In the genomic region with DNA sequence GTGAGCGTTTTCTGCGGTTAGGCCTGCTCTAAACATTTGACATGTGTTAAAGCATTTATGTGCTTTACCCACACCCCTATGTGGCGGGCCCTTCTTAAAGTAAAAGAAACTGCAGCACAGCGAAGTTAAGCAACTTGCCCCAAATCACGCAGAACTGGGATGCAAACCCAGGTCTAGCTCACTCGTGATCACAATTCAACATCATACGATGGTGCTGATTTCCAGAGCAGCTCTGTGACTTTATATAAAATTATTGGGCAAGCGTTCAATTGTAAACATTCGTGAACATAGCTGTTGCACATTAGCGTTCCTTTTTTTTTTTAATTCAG, we compare ENCODE assay signal across 8 cellular contexts. TPM values are rescaled to one million over a fixed set of nuclear protein-coding genes. Genes with fewer than 3 reads are reported as not detected.
A peak's percentile ranks its signal among the peaks of the same experiment; 100 is the strongest.
DNase-seq lines count a peak whose midpoint lies in the region; ATAC-seq lines count a peak whose summit lies in the region.

No MANE protein-coding gene starts in this region.

- no peak for ATAC-seq in effector memory CD8-positive, alpha-beta T cell (replicated peaks)
- ATAC-seq in naive thymus-derived CD8-positive, alpha-beta T cell = no peak
- ATAC-seq in GM21528 (IDR thresholded peaks at IDR 0.05; ENCODE audit: low FRiP score, unreplicated experiment) = no peak

- POLR2A ChIA-PET in naive thymus-derived CD8-positive, alpha-beta T cell (lab: Charles Lee) = interaction anchor here (0.6 to 3.3 kb wide), 13 partner anchors 10 to 1014 kb away, joined by 3 to 27 read pairs (median 6); a partner anchor contains a TSS

- H3K9me3 Mint-ChIP-seq in effector memory CD8-positive, alpha-beta T cell = no peaks in the 10 kb centered on the region
- H3K9me3 Mint-ChIP-seq in naive thymus-derived CD8-positive, alpha-beta T cell = no peaks in the 10 kb centered on the region

- no peaks in the 10 kb centered on the region for H3K27me3 Mint-ChIP-seq in effector memory CD8-positive, alpha-beta T cell
- no peaks in the 10 kb centered on the region for H3K27me3 Mint-ChIP-seq in naive thymus-derived CD8-positive, alpha-beta T cell

- peak overlapping the region; percentile 80 to 97 (median 93) for H3K4me2 ChIP-seq in BLaER1 treated with 17β-estradiol and CSF1 and Interleukin-3, amounts not matched to agents 10 nM and 100 nM

- DNase-seq in MV-4-11 (lab: John Stamatoyannopoulos, UW) = peak; percentile 62
- no peak for DNase-seq in effector memory CD8-positive, alpha-beta T cell
- no peak for DNase-seq in naive thymus-derived CD8-positive, alpha-beta T cell
- DNase-seq in OCI-M2 (lab: John Stamatoyannopoulos, UW; ENCODE audit: unreplicated experiment) = no peak
- DNase-seq in NCI-H1092 (lab: John Stamatoyannopoulos, UW) = no peak
- no peak for DNase-seq in H4 (ENCODE audit: low spot score)

- H3K9ac ChIP-seq in BLaER1 treated with 17β-estradiol and CSF1 and Interleukin-3, amounts not matched to agents 10 nM and 100 nM = peak overlapping the region; percentile 72 to 83 (median 79)

- H3K36me3 ChIP-seq in BLaER1 treated with 17β-estradiol and CSF1 and Interleukin-3, amounts not matched to agents 10 nM and 100 nM = no peaks in the 10 kb centered on the region

- H4K20me1 ChIP-seq in BLaER1 treated with 17β-estradiol and CSF1 and Interleukin-3, amounts not matched to agents 10 nM and 100 nM = no peaks in the 10 kb centered on the region

- no peaks in the 10 kb centered on the region for H3K27me3 ChIP-seq in BLaER1 treated with 17β-estradiol and CSF1 and Interleukin-3, amounts not matched to agents 10 nM and 100 nM

- H3K4me1 Mint-ChIP-seq in effector memory CD8-positive, alpha-beta T cell (ENCODE audit: low read depth in 2 of 2) = peaks cover 4 to 8% of the 10 kb centered on the region in 2 donors
- H3K4me1 Mint-ChIP-seq in naive thymus-derived CD8-positive, alpha-beta T cell = peaks cover 9 to 41% (median 26%) of the 10 kb centered on the region in 4 donors

- peaks cover 10% of the 10 kb centered on the region for H3K36me3 Mint-ChIP-seq in effector memory CD8-positive, alpha-beta T cell (ENCODE audit: insufficient read depth)
- H3K36me3 Mint-ChIP-seq in naive thymus-derived CD8-positive, alpha-beta T cell = peaks cover 2 to 7% (median 3%) of the 10 kb centered on the region in 3 donors

- no peaks in the 10 kb centered on the region for H3K9me3 ChIP-seq in BLaER1 treated with 17β-estradiol and CSF1 and Interleukin-3, amounts not matched to agents 10 nM and 100 nM (replicated peaks in 1 of 11)

- H3K4me1 ChIP-seq in BLaER1 treated with 17β-estradiol and CSF1 and Interleukin-3, amounts not matched to agents 10 nM and 100 nM = peaks cover 15 to 38% (median 26%) of the 10 kb centered on the region in 10 experiments

- H3K27ac ChIP-seq in BLaER1 treated with 17β-estradiol and CSF1 and Interleukin-3, amounts not matched to agents 10 nM and 100 nM = peak overlapping the region; percentile 71 to 90 (median 86)

- H3K4me3 ChIP-seq in BLaER1 treated with 17β-estradiol and CSF1 and Interleukin-3, amounts not matched to agents 10 nM and 100 nM = peak overlapping the region; percentile 55 to 72 (median 62)

- H3K4me3 Mint-ChIP-seq in effector memory CD8-positive, alpha-beta T cell = peak overlapping the region; percentile 80 to 85
- peak overlapping the region; percentile 84 to 94 (median 88) for H3K4me3 Mint-ChIP-seq in naive thymus-derived CD8-positive, alpha-beta T cell

- peak overlapping the region; percentile 90 to 92 for H3K27ac Mint-ChIP-seq in effector memory CD8-positive, alpha-beta T cell
- H3K27ac Mint-ChIP-seq in naive thymus-derived CD8-positive, alpha-beta T cell = peak overlapping the region; percentile 71 to 97 (median 94)

RNA-seq across cellular contexts. Expression of a gene that starts 0.7 kb away (rescaled TPM):
- 1 to 10 TPM; 5.6 to 9.3 TPM for total RNA-seq in naive thymus-derived CD8-positive, alpha-beta T cell
- 10 to 100 TPM in 1 of 3 donors, 1 to 10 TPM in 2; 7.2 to 13.4 (median 9.8) TPM for polyA plus RNA-seq in naive thymus-derived CD8-positive, alpha-beta T cell
- total RNA-seq in H4 (2014; rRNA removed; shearing (Covaris generic)) = 1.5 and 2.2 TPM in 2 replicates

RNA-seq across cellular contexts. Expression of a gene that starts 27.4 kb away (rescaled TPM):
- 1 to 10 TPM in 1 of 2 experiments, under 1 TPM in 1; 0.91 to 1.6 TPM for total RNA-seq in naive thymus-derived CD8-positive, alpha-beta T cell
- polyA plus RNA-seq in naive thymus-derived CD8-positive, alpha-beta T cell = 1 to 10 TPM; 2.1 to 2.3 (median 2.2) TPM
- total RNA-seq in H4 (2014; rRNA removed; shearing (Covaris generic)) = not detected in 2 replicates

RNA-seq across cellular contexts. Expression of a gene that starts 35.5 kb away (rescaled TPM):
- not detected for total RNA-seq in naive thymus-derived CD8-positive, alpha-beta T cell
- under 1 TPM in 2 of 3 donors, not detected in 1; 0.28 to 0.46 TPM for polyA plus RNA-seq in naive thymus-derived CD8-positive, alpha-beta T cell
- 0.45 TPM in 1 of 2 replicates, not detected in the other for total RNA-seq in H4 (2014; rRNA removed; shearing (Covaris generic))
